ENCODE assay signal across 18 cellular contexts in the genomic region with DNA sequence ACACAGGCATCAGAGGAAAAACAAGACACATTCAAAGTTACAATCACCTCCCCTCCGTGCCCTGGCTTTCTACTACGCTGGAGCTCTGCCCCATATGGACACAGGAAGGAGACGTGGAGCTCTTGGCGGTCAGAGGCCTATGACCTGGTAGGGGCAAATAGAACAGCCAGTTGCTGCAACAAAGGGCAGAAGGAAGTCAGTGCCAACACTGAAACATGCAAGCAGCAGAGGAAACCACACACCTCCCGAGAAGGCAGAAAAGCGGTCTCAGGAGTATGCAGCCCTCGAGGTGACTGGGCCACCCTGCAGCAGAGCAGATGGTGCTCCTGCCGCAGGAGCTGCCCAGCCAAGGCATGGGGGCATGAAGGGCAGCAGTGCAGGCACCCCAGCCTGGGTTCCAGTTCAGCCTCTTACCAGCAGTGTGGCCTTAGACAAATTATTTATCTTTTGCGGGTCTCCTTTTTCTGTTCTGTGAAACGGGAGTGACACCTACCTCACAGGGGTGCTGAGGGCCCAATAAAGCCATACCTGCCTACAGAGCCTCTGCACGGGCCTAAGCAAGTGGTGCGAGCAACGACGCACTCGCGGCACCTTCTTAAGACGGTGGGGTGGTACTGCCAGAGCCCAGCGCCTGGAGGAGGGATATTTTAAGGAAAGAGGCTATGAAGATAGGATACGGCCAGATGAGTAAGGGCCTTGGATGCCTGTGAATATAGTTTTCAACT. TPM values are rescaled to one million over a fixed set of nuclear protein-coding genes. Genes with fewer than 3 reads are reported as not detected.
DNase-seq lines count a peak whose midpoint lies in the region; ATAC-seq, FAIRE-seq and TF ChIP-seq lines count a peak whose summit lies in the region.
"Had no signal": no experiment of that assay in that cellular context is flagged by ENCODE, and none has a peak within 500 bp of the region (broad histone marks: within the 10 kb centered on the region; RNA-seq: fewer than 3 reads in every experiment).

No MANE protein-coding gene starts in this region.

- POLR2A ChIA-PET in WTC11 (lab: Charles Lee), result no interaction called here

- no peaks in the 10 kb centered on the region for H3K9me3 Mint-ChIP-seq in natural killer cell treated with Interleukin-12 subunit alpha and Interleukin-12 subunit beta and Interleukin-15 and Interleukin-18, amount 100 ng/mL, for 72 hours
- H3K9me3 Mint-ChIP-seq in natural killer cell, result no peaks in the 10 kb centered on the region
- H3K9me3 Mint-ChIP-seq in WTC11, result no peaks in the 10 kb centered on the region
- H3K9me3 Mint-ChIP-seq in neural crest cell, result no peaks in the 10 kb centered on the region
- H3K9me3 Mint-ChIP-seq: naive thymus-derived CD8-positive, alpha-beta T cell had no signal

- intact Hi-C loops in natural killer cell (cut with micrococcal nuclease), result no loop called here

- no peak for TF ChIP-seq POLR2A in GM12891 (IDR thresholded peaks at IDR 0.05; ENCODE audit: low read depth, low read length)

- no peak for ATAC-seq in natural killer cell treated with Interleukin-12 subunit alpha and Interleukin-12 subunit beta and Interleukin-15 and Interleukin-18, amount 100 ng/mL, for 72 hours
- ATAC-seq in natural killer cell (no peak), WTC11 (no peak)
- ATAC-seq: naive thymus-derived CD8-positive, alpha-beta T cell had no signal

- H3K4me1 Mint-ChIP-seq in natural killer cell treated with Interleukin-12 subunit alpha and Interleukin-12 subunit beta and Interleukin-15 and Interleukin-18, amount 100 ng/mL, for 72 hours (ENCODE audit: low read depth in 2 of 2), result peaks cover 36 to 42% of the 10 kb centered on the region in 2 donors
- peaks cover 31 to 44% of the 10 kb centered on the region in 2 donors for H3K4me1 Mint-ChIP-seq in natural killer cell
- peaks cover under 1% of the 10 kb centered on the region; the same call in 1 of the 2 replicates for H3K4me1 Mint-ChIP-seq in WTC11
- H3K4me1 Mint-ChIP-seq in neural crest cell, result peaks cover 6% of the 10 kb centered on the region

- H3K27me3 Mint-ChIP-seq in natural killer cell treated with Interleukin-12 subunit alpha and Interleukin-12 subunit beta and Interleukin-15 and Interleukin-18, amount 100 ng/mL, for 72 hours, result no peaks in the 10 kb centered on the region
- H3K27me3 Mint-ChIP-seq in natural killer cell (ENCODE audit: low read depth in 2 of 2) (no peaks in the 10 kb centered on the region), WTC11 (ENCODE audit: low read depth) (no peaks in the 10 kb centered on the region), neural crest cell (ENCODE audit: low read depth) (no peaks in the 10 kb centered on the region)
- H3K27me3 Mint-ChIP-seq: naive thymus-derived CD8-positive, alpha-beta T cell had no signal

- TF ChIP-seq CTCF in natural killer cell (IDR thresholded peaks at IDR 0.05), result no peak
- TF ChIP-seq CTCF in WTC11 (IDR thresholded peaks at IDR 0.05), result no peak
- no peak for TF ChIP-seq CTCF in neural crest cell (conservative IDR thresholded peaks at IDR 0.05)

- FAIRE-seq in GM12891 (lab: Jason Lieb, UNC), result no peak
- FAIRE-seq: bronchial epithelial cell, HTR-8/SVneo, TTC549 had no signal

- peak overlapping the region; percentile 9 to 24 for H3K27ac Mint-ChIP-seq in natural killer cell treated with Interleukin-12 subunit alpha and Interleukin-12 subunit beta and Interleukin-15 and Interleukin-18, amount 100 ng/mL, for 72 hours
- H3K27ac Mint-ChIP-seq in natural killer cell (peak overlapping the region in 1 of 2 donors; percentile 60), WTC11 (peak overlapping the region; percentile 58), neural crest cell (ENCODE audit: unreplicated experiment) (peak overlapping the region; percentile 14)

- no peak overlapping the region for H3K4me3 Mint-ChIP-seq in natural killer cell treated with Interleukin-12 subunit alpha and Interleukin-12 subunit beta and Interleukin-15 and Interleukin-18, amount 100 ng/mL, for 72 hours
- H3K4me3 Mint-ChIP-seq in natural killer cell (no peak overlapping the region), WTC11 (no peak overlapping the region), neural crest cell (no peak overlapping the region)
- H3K4me3 Mint-ChIP-seq: naive thymus-derived CD8-positive, alpha-beta T cell had no signal

- CTCF ChIA-PET in WTC11 (lab: Charles Lee), result no interaction called here

- H3K36me3 Mint-ChIP-seq in natural killer cell treated with Interleukin-12 subunit alpha and Interleukin-12 subunit beta and Interleukin-15 and Interleukin-18, amount 100 ng/mL, for 72 hours, result peaks cover 23% of the 10 kb centered on the region
- H3K36me3 Mint-ChIP-seq in natural killer cell (peaks cover 8% of the 10 kb centered on the region), WTC11 (peaks cover 77% of the 10 kb centered on the region), neural crest cell (ENCODE audit: low read depth) (peaks cover 23% of the 10 kb centered on the region)

- DNase-seq in natural killer cell treated with Interleukin-12 subunit alpha and Interleukin-12 subunit beta and Interleukin-15 and Interleukin-18, amount 100 ng/mL, for 72 hours (ENCODE audit: low spot score), result peak; percentile 54
- DNase-seq in natural killer cell (no peak), WTC11 (ENCODE audit: low spot score) (peak; percentile 3), neural crest cell (ENCODE audit: low read depth, low spot score) (no peak), SKM-1 treated with dmso at 0.1 percent for 144 hours (lab: John Stamatoyannopoulos, UW; ENCODE audit: unreplicated experiment) (no peak), GM12891 (ENCODE audit: insufficient read length, low spot score) (no peak)
- no peak for DNase-seq in effector CD8-positive, alpha-beta T cell (lab: John Stamatoyannopoulos, UW)
- DNase-seq: AML-193; effector CD4-positive, alpha-beta T cell; GM23248; left lung; MM.1S had no signal

TF ChIP-seq in WTC11, 78 proteins besides CTCF, POLR2A, EP300 and RAD21 (continues in another document):
- TF ChIP-seq ZNF396 (CRISPR knock-in tag; IDR thresholded peaks at IDR 0.05; ENCODE audit: borderline replicate concordance) (no peak), NR1H2 (CRISPR knock-in tag; IDR thresholded peaks at IDR 0.05) (no peak), ESRRA (CRISPR knock-in tag; IDR thresholded peaks at IDR 0.05; ENCODE audit: borderline replicate concordance) (no peak), SMAD3 (CRISPR knock-in tag; IDR thresholded peaks at IDR 0.05; ENCODE audit: borderline replicate concordance) (no peak)
- TF ChIP-seq, protein P1, sequence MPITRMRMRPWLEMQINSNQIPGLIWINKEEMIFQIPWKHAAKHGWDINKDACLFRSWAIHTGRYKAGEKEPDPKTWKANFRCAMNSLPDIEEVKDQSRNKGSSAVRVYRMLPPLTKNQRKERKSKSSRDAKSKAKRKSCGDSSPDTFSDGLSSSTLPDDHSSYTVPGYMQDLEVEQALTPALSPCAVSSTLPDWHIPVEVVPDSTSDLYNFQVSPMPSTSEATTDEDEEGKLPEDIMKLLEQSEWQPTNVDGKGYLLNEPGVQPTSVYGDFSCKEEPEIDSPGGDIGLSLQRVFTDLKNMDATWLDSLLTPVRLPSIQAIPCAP (CRISPR knock-in tag; IDR thresholded peaks at IDR 0.05), result no peak

TF ChIP-seq in GM12891, 5 proteins besides CTCF, POLR2A, EP300 and RAD21:
- TF ChIP-seq POLR2AphosphoS5 (IDR thresholded peaks at IDR 0.05; ENCODE audit: low read depth, low read length) (no peak), PAX5 (IDR thresholded peaks at IDR 0.05; ENCODE audit: insufficient read depth, low read length, severe bottlenecking) (no peak), TAF1 (IDR thresholded peaks at IDR 0.05; ENCODE audit: low read depth, low read length) (no peak), SPI1 (IDR thresholded peaks at IDR 0.05; ENCODE audit: low read depth, low read length) (no peak), POU2F2 (IDR thresholded peaks at IDR 0.05; ENCODE audit: low read depth, low read length) (no peak)
TF ChIP-seq in GM12891: peak in this region for 0.

RNA-seq across cellular contexts. Expression of a gene that starts 8.6 kb away (rescaled TPM):
- 10 to 100 TPM; 34.3 to 49.2 TPM for total RNA-seq in natural killer cell treated with Interleukin-12 subunit alpha and Interleukin-12 subunit beta and Interleukin-15 and Interleukin-18, amount 100 ng/mL, for 72 hours
- 10 to 100 TPM; 56.1 to 70.2 (median 68.4) TPM for total RNA-seq in natural killer cell
- total RNA-seq in WTC11 (2021), result 32.9 to 34.7 TPM (median 33.4 TPM) in 3 replicates
- 34.3 and 34.7 TPM in 2 replicates for total RNA-seq in neural crest cell
- polyA plus RNA-seq in GM12891 (2012; ENCODE audit: low read depth, missing spikeins), result 6.2 TPM

RNA-seq across cellular contexts. Expression of a gene that starts 50.5 kb away (rescaled TPM):
- not detected for total RNA-seq in natural killer cell treated with Interleukin-12 subunit alpha and Interleukin-12 subunit beta and Interleukin-15 and Interleukin-18, amount 100 ng/mL, for 72 hours
- total RNA-seq in natural killer cell (not detected), WTC11 (2021) (0.09 TPM in 1 of 3 replicates, not detected in the others), neural crest cell (not detected in 2 replicates)
- not detected for polyA plus RNA-seq in GM12891 (2012; ENCODE audit: low read depth, missing spikeins)
- total RNA-seq: bronchial epithelial cell, GM23248, left lung, renal cortical epithelial cell, ureter had no signal
- polyA plus RNA-seq: GM23248 had no signal

RNA-seq across cellular contexts. Expression of a gene that starts 56.9 kb away (rescaled TPM):
- total RNA-seq in natural killer cell treated with Interleukin-12 subunit alpha and Interleukin-12 subunit beta and Interleukin-15 and Interleukin-18, amount 100 ng/mL, for 72 hours, result under 1 TPM in 1 of 2 donors, not detected in 1; 0.98 TPM
- total RNA-seq in natural killer cell (under 1 TPM in 2 of 3 donors, not detected in 1; 0.19 to 0.20 TPM), WTC11 (2021) (4.1 to 6.8 TPM (median 6.4 TPM) in 3 replicates), neural crest cell (0.19 TPM in 1 of 2 replicates, not detected in the other)
- not detected for polyA plus RNA-seq in GM12891 (2012; ENCODE audit: low read depth, missing spikeins)
- total RNA-seq: bronchial epithelial cell; GM23248; naive thymus-derived CD8-positive, alpha-beta T cell; ureter had no signal

Comparison
In these comparisons a context has a peak if more than half of its experiments do, and no peak if none do; other contexts are left out.
1. DNase-seq: peak in natural killer cell treated with Interleukin-12 subunit alpha and Interleukin-12 subunit beta and Interleukin-15 and Interleukin-18, amount 100 ng/mL, for 72 hours (single experiment) and WTC11 (single experiment); none in natural killer cell (single experiment), neural crest cell (single experiment), effector CD8-positive, alpha-beta T cell (single experiment), SKM-1 treated with dmso at 0.1 percent for 144 hours (single experiment) and GM12891 (single experiment).